Comparison of ENCODE assay signal across 1 cellular context in the genomic region with DNA sequence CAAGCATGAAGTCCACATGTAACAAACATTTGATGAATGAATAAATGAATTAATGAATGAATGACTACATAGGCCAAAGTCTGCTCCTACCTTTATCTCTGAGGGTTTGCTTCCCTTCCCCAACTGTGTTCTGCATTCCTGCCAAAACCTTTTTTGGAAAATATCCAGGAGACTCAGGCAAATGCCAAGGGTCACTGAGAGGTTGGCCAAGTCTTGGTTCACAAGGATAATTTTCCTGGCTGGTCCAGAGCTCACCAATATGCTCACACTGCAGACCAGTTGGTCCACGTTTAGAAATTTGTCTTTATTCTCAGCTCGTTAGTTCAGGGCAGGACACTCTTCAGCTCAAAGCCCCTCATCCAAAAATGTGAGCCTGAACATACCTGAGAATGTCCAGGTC.
TF ChIP-seq lines count a peak whose summit lies in the region.

No MANE protein-coding gene starts in this region.

TF ChIP-seq in HepG2, 621 proteins besides CTCF, POLR2A, EP300 and RAD21:
- TF ChIP-seq, protein P1, sequence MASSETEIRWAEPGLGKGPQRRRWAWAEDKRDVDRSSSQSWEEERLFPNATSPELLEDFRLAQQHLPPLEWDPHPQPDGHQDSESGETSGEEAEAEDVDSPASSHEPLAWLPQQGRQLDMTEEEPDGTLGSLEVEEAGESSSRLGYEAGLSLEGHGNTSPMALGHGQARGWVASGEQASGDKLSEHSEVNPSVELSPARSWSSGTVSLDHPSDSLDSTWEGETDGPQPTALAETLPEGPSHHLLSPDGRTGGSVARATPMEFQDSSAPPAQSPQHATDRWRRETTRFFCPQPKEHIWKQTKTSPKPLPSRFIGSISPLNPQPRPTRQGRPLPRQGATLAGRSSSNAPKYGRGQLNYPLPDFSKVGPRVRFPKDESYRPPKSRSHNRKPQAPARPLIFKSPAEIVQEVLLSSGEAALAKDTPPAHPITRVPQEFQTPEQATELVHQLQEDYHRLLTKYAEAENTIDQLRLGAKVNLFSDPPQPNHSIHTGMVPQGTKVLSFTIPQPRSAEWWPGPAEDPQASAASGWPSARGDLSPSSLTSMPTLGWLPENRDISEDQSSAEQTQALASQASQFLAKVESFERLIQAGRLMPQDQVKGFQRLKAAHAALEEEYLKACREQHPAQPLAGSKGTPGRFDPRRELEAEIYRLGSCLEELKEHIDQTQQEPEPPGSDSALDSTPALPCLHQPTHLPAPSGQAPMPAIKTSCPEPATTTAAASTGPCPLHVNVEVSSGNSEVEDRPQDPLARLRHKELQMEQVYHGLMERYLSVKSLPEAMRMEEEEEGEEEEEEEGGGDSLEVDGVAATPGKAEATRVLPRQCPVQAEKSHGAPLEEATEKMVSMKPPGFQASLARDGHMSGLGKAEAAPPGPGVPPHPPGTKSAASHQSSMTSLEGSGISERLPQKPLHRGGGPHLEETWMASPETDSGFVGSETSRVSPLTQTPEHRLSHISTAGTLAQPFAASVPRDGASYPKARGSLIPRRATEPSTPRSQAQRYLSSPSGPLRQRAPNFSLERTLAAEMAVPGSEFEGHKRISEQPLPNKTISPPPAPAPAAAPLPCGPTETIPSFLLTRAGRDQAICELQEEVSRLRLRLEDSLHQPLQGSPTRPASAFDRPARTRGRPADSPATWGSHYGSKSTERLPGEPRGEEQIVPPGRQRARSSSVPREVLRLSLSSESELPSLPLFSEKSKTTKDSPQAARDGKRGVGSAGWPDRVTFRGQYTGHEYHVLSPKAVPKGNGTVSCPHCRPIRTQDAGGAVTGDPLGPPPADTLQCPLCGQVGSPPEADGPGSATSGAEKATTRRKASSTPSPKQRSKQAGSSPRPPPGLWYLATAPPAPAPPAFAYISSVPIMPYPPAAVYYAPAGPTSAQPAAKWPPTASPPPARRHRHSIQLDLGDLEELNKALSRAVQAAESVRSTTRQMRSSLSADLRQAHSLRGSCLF (CRISPR knock-in tag; IDR thresholded peaks at IDR 0.05; ENCODE audit: borderline replicate concordance): no peak
- TF ChIP-seq, protein P2, sequence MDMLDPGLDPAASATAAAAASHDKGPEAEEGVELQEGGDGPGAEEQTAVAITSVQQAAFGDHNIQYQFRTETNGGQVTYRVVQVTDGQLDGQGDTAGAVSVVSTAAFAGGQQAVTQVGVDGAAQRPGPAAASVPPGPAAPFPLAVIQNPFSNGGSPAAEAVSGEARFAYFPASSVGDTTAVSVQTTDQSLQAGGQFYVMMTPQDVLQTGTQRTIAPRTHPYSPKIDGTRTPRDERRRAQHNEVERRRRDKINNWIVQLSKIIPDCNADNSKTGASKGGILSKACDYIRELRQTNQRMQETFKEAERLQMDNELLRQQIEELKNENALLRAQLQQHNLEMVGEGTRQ (IDR thresholded peaks at IDR 0.05; ENCODE audit: low read depth, low read length): no peak
- TF ChIP-seq, protein P2 (CRISPR knock-in tag; IDR thresholded peaks at IDR 0.05; ENCODE audit: borderline replicate concordance): no peak
- TF ChIP-seq SCMH1 (CRISPR knock-in tag; IDR thresholded peaks at IDR 0.05; ENCODE audit: borderline replicate concordance) (no peak), ZNF543 (CRISPR knock-in tag; IDR thresholded peaks at IDR 0.05) (no peak), HHEX (CRISPR knock-in tag; IDR thresholded peaks at IDR 0.05) (no peak), MTF2 (CRISPR knock-in tag; IDR thresholded peaks at IDR 0.05; ENCODE audit: borderline replicate concordance) (no peak), KLF9 (CRISPR knock-in tag; IDR thresholded peaks at IDR 0.05; ENCODE audit: low read depth) (no peak), WIZ (CRISPR knock-in tag; IDR thresholded peaks at IDR 0.05) (no peak), ZNF468 (CRISPR knock-in tag; IDR thresholded peaks at IDR 0.05) (no peak), HNRNPL (IDR thresholded peaks at IDR 0.05; ENCODE audit: low read depth, low read length) (no peak), ESRRA (CRISPR knock-in tag; IDR thresholded peaks at IDR 0.05; ENCODE audit: low read depth) (no peak), ZNF136 (CRISPR knock-in tag; IDR thresholded peaks at IDR 0.05; ENCODE audit: low read depth) (no peak)
- TF ChIP-seq, protein P3, sequence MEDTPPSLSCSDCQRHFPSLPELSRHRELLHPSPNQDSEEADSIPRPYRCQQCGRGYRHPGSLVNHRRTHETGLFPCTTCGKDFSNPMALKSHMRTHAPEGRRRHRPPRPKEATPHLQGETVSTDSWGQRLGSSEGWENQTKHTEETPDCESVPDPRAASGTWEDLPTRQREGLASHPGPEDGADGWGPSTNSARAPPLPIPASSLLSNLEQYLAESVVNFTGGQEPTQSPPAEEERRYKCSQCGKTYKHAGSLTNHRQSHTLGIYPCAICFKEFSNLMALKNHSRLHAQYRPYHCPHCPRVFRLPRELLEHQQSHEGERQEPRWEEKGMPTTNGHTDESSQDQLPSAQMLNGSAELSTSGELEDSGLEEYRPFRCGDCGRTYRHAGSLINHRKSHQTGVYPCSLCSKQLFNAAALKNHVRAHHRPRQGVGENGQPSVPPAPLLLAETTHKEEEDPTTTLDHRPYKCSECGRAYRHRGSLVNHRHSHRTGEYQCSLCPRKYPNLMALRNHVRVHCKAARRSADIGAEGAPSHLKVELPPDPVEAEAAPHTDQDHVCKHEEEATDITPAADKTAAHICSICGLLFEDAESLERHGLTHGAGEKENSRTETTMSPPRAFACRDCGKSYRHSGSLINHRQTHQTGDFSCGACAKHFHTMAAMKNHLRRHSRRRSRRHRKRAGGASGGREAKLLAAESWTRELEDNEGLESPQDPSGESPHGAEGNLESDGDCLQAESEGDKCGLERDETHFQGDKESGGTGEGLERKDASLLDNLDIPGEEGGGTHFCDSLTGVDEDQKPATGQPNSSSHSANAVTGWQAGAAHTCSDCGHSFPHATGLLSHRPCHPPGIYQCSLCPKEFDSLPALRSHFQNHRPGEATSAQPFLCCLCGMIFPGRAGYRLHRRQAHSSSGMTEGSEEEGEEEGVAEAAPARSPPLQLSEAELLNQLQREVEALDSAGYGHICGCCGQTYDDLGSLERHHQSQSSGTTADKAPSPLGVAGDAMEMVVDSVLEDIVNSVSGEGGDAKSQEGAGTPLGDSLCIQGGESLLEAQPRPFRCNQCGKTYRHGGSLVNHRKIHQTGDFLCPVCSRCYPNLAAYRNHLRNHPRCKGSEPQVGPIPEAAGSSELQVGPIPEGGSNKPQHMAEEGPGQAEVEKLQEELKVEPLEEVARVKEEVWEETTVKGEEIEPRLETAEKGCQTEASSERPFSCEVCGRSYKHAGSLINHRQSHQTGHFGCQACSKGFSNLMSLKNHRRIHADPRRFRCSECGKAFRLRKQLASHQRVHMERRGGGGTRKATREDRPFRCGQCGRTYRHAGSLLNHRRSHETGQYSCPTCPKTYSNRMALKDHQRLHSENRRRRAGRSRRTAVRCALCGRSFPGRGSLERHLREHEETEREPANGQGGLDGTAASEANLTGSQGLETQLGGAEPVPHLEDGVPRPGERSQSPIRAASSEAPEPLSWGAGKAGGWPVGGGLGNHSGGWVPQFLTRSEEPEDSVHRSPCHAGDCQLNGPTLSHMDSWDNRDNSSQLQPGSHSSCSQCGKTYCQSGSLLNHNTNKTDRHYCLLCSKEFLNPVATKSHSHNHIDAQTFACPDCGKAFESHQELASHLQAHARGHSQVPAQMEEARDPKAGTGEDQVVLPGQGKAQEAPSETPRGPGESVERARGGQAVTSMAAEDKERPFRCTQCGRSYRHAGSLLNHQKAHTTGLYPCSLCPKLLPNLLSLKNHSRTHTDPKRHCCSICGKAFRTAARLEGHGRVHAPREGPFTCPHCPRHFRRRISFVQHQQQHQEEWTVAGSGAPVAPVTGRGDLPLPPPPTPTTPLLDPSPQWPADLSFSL (CRISPR knock-in tag; IDR thresholded peaks at IDR 0.05): no peak
- TF ChIP-seq, protein P4, sequence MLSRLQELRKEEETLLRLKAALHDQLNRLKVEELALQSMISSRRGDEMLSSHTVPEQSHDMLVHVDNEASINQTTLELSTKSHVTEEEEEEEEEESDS (CRISPR knock-in tag; IDR thresholded peaks at IDR 0.05; ENCODE audit: borderline replicate concordance): no peak
